In the genomic region with DNA sequence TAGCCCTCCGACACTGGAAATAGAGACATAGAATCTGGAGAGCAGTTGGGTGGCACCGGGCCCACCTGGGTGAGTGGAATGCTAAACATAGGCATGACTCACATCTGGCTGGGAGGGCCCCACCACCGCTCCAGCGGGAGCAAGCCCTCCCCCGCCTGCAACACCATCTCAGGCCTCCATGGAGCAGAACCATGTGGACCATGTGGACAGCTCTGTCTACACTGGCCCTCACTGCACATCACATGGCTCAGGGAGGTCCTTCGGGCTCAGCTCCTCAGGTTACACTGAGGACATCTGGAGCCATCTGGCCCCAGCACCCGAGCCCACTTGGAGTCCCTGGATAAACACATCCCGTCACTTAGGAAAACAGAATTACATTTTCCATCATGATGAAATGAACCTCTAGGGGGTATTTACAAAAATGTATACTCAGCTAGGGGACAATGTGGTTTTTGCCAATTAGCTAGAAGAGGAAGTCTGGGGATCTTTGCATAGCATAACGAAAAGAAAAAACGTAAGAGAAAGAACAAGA, we compare ENCODE assay signal across 12 cellular contexts. TPM values are rescaled to one million over a fixed set of nuclear protein-coding genes. Genes with fewer than 3 reads are reported as not detected.
DNase-seq lines count a peak whose midpoint lies in the region; ATAC-seq and TF ChIP-seq lines count a peak whose summit lies in the region.
"Had no signal": no experiment of that assay in that cellular context is flagged by ENCODE, and none has a peak within 500 bp of the region (broad histone marks: within the 10 kb centered on the region; RNA-seq: fewer than 3 reads in every experiment).

No MANE protein-coding gene starts in this region.

- no peak overlapping the region for H3K4me3 Mint-ChIP-seq in neural crest cell
- H3K4me3 Mint-ChIP-seq: activated naive CD8-positive, alpha-beta T cell had no signal

- peaks cover 3% of the 10 kb centered on the region for H3K36me3 Mint-ChIP-seq in neural crest cell (ENCODE audit: low read depth)

- in situ Hi-C loops in Caki2 (cut with HindIII; ENCODE audit: low pct_unique_long_range_greater_than_20kb, low sequenced_read_pairs): no loop called here

- no peaks in the 10 kb centered on the region for H3K4me1 Mint-ChIP-seq in neural crest cell

- peak overlapping the region; percentile 78 for H3K27ac Mint-ChIP-seq in neural crest cell (ENCODE audit: unreplicated experiment)
- H3K27ac Mint-ChIP-seq: activated naive CD8-positive, alpha-beta T cell had no signal

- TF ChIP-seq CTCF in neural crest cell (conservative IDR thresholded peaks at IDR 0.05): no peak

- H3K27me3 Mint-ChIP-seq in neural crest cell (ENCODE audit: low read depth): peaks cover 12% of the 10 kb centered on the region
- H3K27me3 Mint-ChIP-seq: activated naive CD8-positive, alpha-beta T cell had no signal

- DNase-seq in Caki2 (ENCODE audit: low read depth): peak; percentile 54
- DNase-seq in NCI-H524 treated with DMSO at 0.1 percent for 48 hours (lab: John Stamatoyannopoulos, UW): peak; percentile 63
- DNase-seq in neural crest cell (ENCODE audit: low read depth, low spot score): no peak
- no peak for DNase-seq in T-helper 2 cell
- DNase-seq: activated CD4-positive, alpha-beta T cell treated with anti-CD3 and anti-CD28 coated beads for 1 hour; DMS79 treated with DMSO at 0.1 percent for 48 hours; pancreas had no signal

- peaks cover 7% of the 10 kb centered on the region for H3K9me3 Mint-ChIP-seq in neural crest cell

- ATAC-seq in esophagus mucosa: peak; percentile 44
- ATAC-seq in GM18517 (IDR thresholded peaks at IDR 0.05; ENCODE audit: unreplicated experiment): no peak
- ATAC-seq in HG02759 (IDR thresholded peaks at IDR 0.05; ENCODE audit: unreplicated experiment): no peak
- no peak for ATAC-seq in HG02610 (IDR thresholded peaks at IDR 0.05; ENCODE audit: unreplicated experiment)

RNA-seq across cellular contexts. Expression of gene MLPH, which starts 30.8 kb away (rescaled TPM):
- total RNA-seq in Caki2 (2014; rRNA removed; shearing (Covaris generic); ENCODE audit: low replicate concordance): 27.2 and 33.8 TPM in 2 replicates
- 5.3 TPM for total RNA-seq in esophagus mucosa
- total RNA-seq in neural crest cell: not detected in 2 replicates

RNA-seq across cellular contexts. Expression of gene COL6A3, which starts 42.3 kb away (rescaled TPM):
- total RNA-seq in Caki2 (2014; rRNA removed; shearing (Covaris generic); ENCODE audit: low replicate concordance): 0.41 and 0.98 TPM in 2 replicates
- 23.0 TPM for total RNA-seq in esophagus mucosa
- 4.5 and 4.9 TPM in 2 replicates for total RNA-seq in neural crest cell

Comparison
In these comparisons a context has a peak if more than half of its experiments do, and no peak if none do; other contexts are left out.
1. DNase-seq: peak in Caki2 (single experiment) and NCI-H524 treated with DMSO at 0.1 percent for 48 hours (single experiment); none in neural crest cell (single experiment) and T-helper 2 cell (0 of 5).